21 cellular contexts compared by ENCODE assay signal in genomic region chr6:51300510-51300909, GRCh38.
DNase-seq lines count a peak whose midpoint lies in the region; ATAC-seq and TF ChIP-seq lines count a peak whose summit lies in the region.
"Had no signal": no experiment of that assay in that cellular context is flagged by ENCODE, and none has a peak within 500 bp of the region (broad histone marks: within the 10 kb centered on the region; RNA-seq: fewer than 3 reads in every experiment).

No MANE protein-coding gene starts in this region.

- no peak for TF ChIP-seq CTCF in type B pancreatic cell (conservative IDR thresholded peaks at IDR 0.05)
- no peak for TF ChIP-seq CTCF in gastrocnemius medialis (IDR thresholded peaks at IDR 0.05 in 4 of 5, conservative IDR thresholded peaks at IDR 0.05 in 1 of 5)

- H3K36me3 ChIP-seq in gastrocnemius medialis: no peaks in the 10 kb centered on the region
- H3K36me3 ChIP-seq: SJSA1 had no signal

- no peaks in the 10 kb centered on the region for H3K27me3 Mint-ChIP-seq in type B pancreatic cell
- no peaks in the 10 kb centered on the region for H3K27me3 Mint-ChIP-seq in activated T-helper 1 cell treated with anti-CD3 and anti-CD28 coated beads, Interleukin-12 subunit alpha, Interleukin-12 subunit beta, Interleukin-2, Interleukin-4 antibody, amounts not matched to agents 30 ng/mL and 10 ng/mL and 1 ng/mL, durations not matched to agents 14 hours and 24 hours and 36 hours (ENCODE audit: insufficient read depth)

- peak; percentile 37 for DNase-seq in OCI-M1 (lab: John Stamatoyannopoulos, UW)
- no peak for DNase-seq in type B pancreatic cell (ENCODE audit: extremely low spot score, unreplicated experiment)
- DNase-seq in activated T-helper 1 cell treated with anti-CD3 and anti-CD28 coated beads, Interleukin-12 subunit alpha, Interleukin-12 subunit beta, Interleukin-2, Interleukin-4 antibody, amounts not matched to agents 30 ng/mL and 10 ng/mL and 1 ng/mL, durations not matched to agents 14 hours and 24 hours and 36 hours (ENCODE audit: low spot score): no peak
- no peak for DNase-seq in activated CD8-positive, alpha-beta memory T cell treated with anti-CD3 and anti-CD28 coated beads, Interleukin-2, amount 50 U/mL, for 4 hours
- DNase-seq in gastrocnemius medialis: no peak
- no peak for DNase-seq in activated effector memory CD4-positive, alpha-beta T cell treated with anti-CD3 and anti-CD28 coated beads, Interleukin-2, amount 50 U/mL, for 16 hours
- DNase-seq: CD8-positive, alpha-beta T cell; GF-D8; KBM-7; NCI-H1048; NCI-H146; NCI-H2081 treated with DMSO at 0.1 percent for 48 hours; NCI-H2227 treated with DMSO at 0.1 percent for 48 hours; NK-92 treated with Interleukin-12 subunit alpha and Interleukin-12 subunit beta, amount 100 ng/mL, for 24 hours; SW 1271 had no signal

- H3K4me1 ChIP-seq in gastrocnemius medialis: no peaks in the 10 kb centered on the region
- H3K4me1 ChIP-seq: SJSA1 had no signal

- no peaks in the 10 kb centered on the region for H3K9me3 Mint-ChIP-seq in type B pancreatic cell
- no peaks in the 10 kb centered on the region for H3K9me3 Mint-ChIP-seq in activated T-helper 1 cell treated with anti-CD3 and anti-CD28 coated beads, Interleukin-12 subunit alpha, Interleukin-12 subunit beta, Interleukin-2, Interleukin-4 antibody, amounts not matched to agents 30 ng/mL and 10 ng/mL and 1 ng/mL, durations not matched to agents 14 hours and 24 hours and 36 hours
- H3K9me3 Mint-ChIP-seq: CD8-positive, alpha-beta T cell; T-helper 2 cell treated with Interferon-gamma antibody and Interleukin-4, amounts not matched to agents 5 μg/mL and 100 μg/mL, for 36 hours had no signal

- H3K4me1 Mint-ChIP-seq in type B pancreatic cell (ENCODE audit: unreplicated experiment): no peaks in the 10 kb centered on the region
- H3K4me1 Mint-ChIP-seq in activated T-helper 1 cell treated with anti-CD3 and anti-CD28 coated beads, Interleukin-12 subunit alpha, Interleukin-12 subunit beta, Interleukin-2, Interleukin-4 antibody, amounts not matched to agents 30 ng/mL and 10 ng/mL and 1 ng/mL, durations not matched to agents 14 hours and 24 hours and 36 hours (ENCODE audit: low read depth): no peaks in the 10 kb centered on the region

- in situ Hi-C loops in gastrocnemius medialis (cut with MboI; ENCODE audit: low sequenced_read_pairs in 4 of 4): no loop called here

- no peaks in the 10 kb centered on the region for H3K9me3 ChIP-seq in gastrocnemius medialis
- H3K9me3 ChIP-seq: SJSA1 had no signal

- no peak overlapping the region for H3K4me3 Mint-ChIP-seq in type B pancreatic cell
- no peak overlapping the region for H3K4me3 Mint-ChIP-seq in activated T-helper 1 cell treated with anti-CD3 and anti-CD28 coated beads, Interleukin-12 subunit alpha, Interleukin-12 subunit beta, Interleukin-2, Interleukin-4 antibody, amounts not matched to agents 30 ng/mL and 10 ng/mL and 1 ng/mL, durations not matched to agents 14 hours and 24 hours and 36 hours
- H3K4me3 Mint-ChIP-seq: CD8-positive, alpha-beta T cell; T-helper 2 cell treated with Interferon-gamma antibody and Interleukin-4, amounts not matched to agents 5 μg/mL and 100 μg/mL, for 36 hours had no signal

- ATAC-seq in GM19324 (IDR thresholded peaks at IDR 0.05; ENCODE audit: low FRiP score, unreplicated experiment) (peak; percentile 47), HG02981 (IDR thresholded peaks at IDR 0.05; ENCODE audit: unreplicated experiment) (peak; percentile 43), gastrocnemius medialis (no peak)
- ATAC-seq: CD8-positive, alpha-beta T cell had no signal

- H3K27ac ChIP-seq in gastrocnemius medialis: no peak overlapping the region
- H3K27ac ChIP-seq: HL-60, RWPE1, SJSA1 had no signal

- no peaks in the 10 kb centered on the region for H3K27me3 ChIP-seq in gastrocnemius medialis

- TF ChIP-seq POLR2A in gastrocnemius medialis (IDR thresholded peaks at IDR 0.05): no peak

- H3K4me3 ChIP-seq in gastrocnemius medialis: no peak overlapping the region
- H3K4me3 ChIP-seq: SJSA1 had no signal

- H3K36me3 Mint-ChIP-seq in type B pancreatic cell: no peaks in the 10 kb centered on the region
- H3K36me3 Mint-ChIP-seq in activated T-helper 1 cell treated with anti-CD3 and anti-CD28 coated beads, Interleukin-12 subunit alpha, Interleukin-12 subunit beta, Interleukin-2, Interleukin-4 antibody, amounts not matched to agents 30 ng/mL and 10 ng/mL and 1 ng/mL, durations not matched to agents 14 hours and 24 hours and 36 hours (ENCODE audit: low read depth): no peaks in the 10 kb centered on the region
- H3K36me3 Mint-ChIP-seq: CD8-positive, alpha-beta T cell had no signal

- peak overlapping the region; percentile 37 for H3K27ac Mint-ChIP-seq in type B pancreatic cell
- H3K27ac Mint-ChIP-seq in activated T-helper 1 cell treated with anti-CD3 and anti-CD28 coated beads, Interleukin-12 subunit alpha, Interleukin-12 subunit beta, Interleukin-2, Interleukin-4 antibody, amounts not matched to agents 30 ng/mL and 10 ng/mL and 1 ng/mL, durations not matched to agents 14 hours and 24 hours and 36 hours: no peak overlapping the region
- H3K27ac Mint-ChIP-seq: CD8-positive, alpha-beta T cell; T-helper 2 cell treated with Interferon-gamma antibody and Interleukin-4, amounts not matched to agents 5 μg/mL and 100 μg/mL, for 36 hours had no signal

- intact Hi-C loops in activated T-helper 1 cell treated with anti-CD3 and anti-CD28 coated beads, Interleukin-12 subunit alpha, Interleukin-12 subunit beta, Interleukin-2, Interleukin-4 antibody, amounts not matched to agents 30 ng/mL and 10 ng/mL and 1 ng/mL, durations not matched to agents 14 hours and 24 hours and 36 hours (cut with micrococcal nuclease): no loop called here
- intact Hi-C loops in gastrocnemius medialis (cut with DNase I; ENCODE audit: low total_unique reads): no loop called here

Comparison
In these comparisons a context has a peak if more than half of its experiments do, and no peak if none do; other contexts are left out.
1. ATAC-seq: peak in GM19324 (single experiment) and HG02981 (single experiment); none in gastrocnemius medialis (0 of 2).